9 cellular contexts compared by ENCODE assay signal in genomic region chr5:83368317-83368716, GRCh38.
DNase-seq lines count a peak whose midpoint lies in the region; ATAC-seq and TF ChIP-seq lines count a peak whose summit lies in the region.
"Had no signal": no experiment of that assay in that cellular context is flagged by ENCODE, and none has a peak within 500 bp of the region (broad histone marks: within the 10 kb centered on the region; RNA-seq: fewer than 3 reads in every experiment).

No MANE protein-coding gene starts in this region.

- no peak for TF ChIP-seq CTCF in WERI-Rb-1 (IDR thresholded peaks at IDR 0.05; ENCODE audit: low read depth, low read length)

- H3K36me3 ChIP-seq in WERI-Rb-1, result no peaks in the 10 kb centered on the region

- ATAC-seq in GM18511 (IDR thresholded peaks at IDR 0.05; ENCODE audit: unreplicated experiment), result peak; percentile 49
- ATAC-seq in HG02870 (IDR thresholded peaks at IDR 0.05; ENCODE audit: unreplicated experiment), result peak; percentile 28

- H3K27me3 ChIP-seq in WERI-Rb-1 (ENCODE audit: insufficient read depth, low read depth, severe bottlenecking), result no peaks in the 10 kb centered on the region

- no peak overlapping the region for H3K4me3 ChIP-seq in WERI-Rb-1 (ENCODE audit: low read depth, low read length)

- DNase-seq in T1000 (lab: John Stamatoyannopoulos, UW) (peak; percentile 53), myocyte (ENCODE audit: low read depth) (peak; percentile 90), NCI-H1930 (lab: John Stamatoyannopoulos, UW) (no peak), WERI-Rb-1 (no peak), medulla oblongata (ENCODE audit: extremely low spot score) (no peak), anterior cingulate cortex (lab: John Stamatoyannopoulos, UW) (no peak)
- DNase-seq: SW 1271 had no signal

- no peak overlapping the region for H3K27ac ChIP-seq in WERI-Rb-1

- peaks cover 2% of the 10 kb centered on the region for H3K9me3 ChIP-seq in WERI-Rb-1 (ENCODE audit: severe bottlenecking)

Comparison
In these comparisons a context has a peak if more than half of its experiments do, and no peak if none do; other contexts are left out.
1. DNase-seq: peak in T1000 (single experiment) and myocyte (single experiment); none in NCI-H1930 (0 of 2), WERI-Rb-1 (single experiment), medulla oblongata (single experiment) and anterior cingulate cortex (0 of 58).